Comparison of ENCODE assay signal across 8 cellular contexts in genomic region chr2:219205981-219206441, GRCh38. TPM values are rescaled to one million over a fixed set of nuclear protein-coding genes. Genes with fewer than 3 reads are reported as not detected.
DNase-seq lines count a peak whose midpoint lies in the region; ATAC-seq and TF ChIP-seq lines count a peak whose summit lies in the region.

No MANE protein-coding gene starts in this region.

- peak overlapping the region; percentile 80 for H4K8ac ChIP-seq in trophoblast cell (ENCODE audit: low read depth, low read length)

- peak overlapping the region; percentile 24; the same call in 1 of the 2 replicates for H2AFZ ChIP-seq in OCI-LY1 (ENCODE audit: low read length)
- H2AFZ ChIP-seq in trophoblast cell (ENCODE audit: insufficient read depth, low read length, poor library complexity), result peak overlapping the region; percentile 88

- 0 out of 2 replicates have a peak, but pooled peaks cover 3% of the 10 kb centered on the region for H3F3A ChIP-seq in OCI-LY1 (ENCODE audit: insufficient read depth, low read length)

- H3K27ac ChIP-seq in heart left ventricle, result peak overlapping the region; percentile 80 to 99 (median 96)
- peak overlapping the region; percentile 72 for H3K27ac ChIP-seq in OCI-LY1 (ENCODE audit: low read depth, low read length, poor library complexity, severe bottlenecking)
- H3K27ac ChIP-seq in epithelial cell of prostate, result peak overlapping the region; percentile 79
- H3K27ac ChIP-seq in trophoblast cell (ENCODE audit: low read depth, low read length), result peak overlapping the region; percentile 42

- no peak for TF ChIP-seq POLR2A in heart left ventricle (IDR thresholded peaks at IDR 0.05)

- TF ChIP-seq CTCF in heart left ventricle (IDR thresholded peaks at IDR 0.05) (no peak), OCI-LY1 (IDR thresholded peaks at IDR 0.05; ENCODE audit: low read length) (no peak)

- H3K4me1 ChIP-seq in heart left ventricle (peaks cover 0 to 25% (median 17%) of the 10 kb centered on the region in 12 donors), OCI-LY1 (ENCODE audit: insufficient read depth, low read length, severe bottlenecking) (peaks cover 21% of the 10 kb centered on the region), trophoblast cell (ENCODE audit: control insufficient read depth in 1 of 2, insufficient read depth in 2 of 2, low read length in 2 of 2) (peaks cover 2 to 4% of the 10 kb centered on the region in 2 experiments)

- no peaks in the 10 kb centered on the region for H3K9me3 ChIP-seq in heart left ventricle
- H3K9me3 ChIP-seq in OCI-LY1 (ENCODE audit: low read length), result peaks cover 6% of the 10 kb centered on the region; the same call in 1 of the 2 replicates
- no peaks in the 10 kb centered on the region for H3K9me3 ChIP-seq in trophoblast cell (ENCODE audit: insufficient read depth, low read depth, low read length)

- intact Hi-C loops in heart left ventricle (cut with DNase I) (loop anchor here in 9 of 10 donors (1.0 to 5.0 kb wide), 10 partner anchors 23 to 45 kb away; partner anchors contain the start of genes NHEJ1 (in 4 of the 9), SLC23A3 (in 3 of the 9), RETREG2 (in 2 of the 9) and ANKZF1 (in 1 of the 9)), Right ventricle myocardium inferior (cut with DNase I) (loop anchor here (1.0 to 2.0 kb wide), 3 partner anchors 23 to 73 kb away; partner anchors contain the start of genes ANKZF1, ATG9A, CNPPD1 and DNAJB2)

- peak overlapping the region; percentile 38 for H3K4ac ChIP-seq in trophoblast cell (ENCODE audit: low read depth, low read length)

- peak in 1 of 4 donors; percentile 38 for ATAC-seq in heart left ventricle
- ATAC-seq in Right ventricle myocardium inferior, result no peak

- peak overlapping the region; percentile 86 for H3K4me2 ChIP-seq in OCI-LY1 (ENCODE audit: low read length)
- H3K4me2 ChIP-seq in trophoblast cell (ENCODE audit: low read length), result peak overlapping the region; percentile 98

- H4K12ac ChIP-seq in trophoblast cell (ENCODE audit: low read depth, low read length), result peak overlapping the region; percentile 78

- peak overlapping the region; percentile 82 for H3K9ac ChIP-seq in OCI-LY1 (ENCODE audit: low read length)
- peak overlapping the region; percentile 94 for H3K9ac ChIP-seq in trophoblast cell (ENCODE audit: low read length)

- peak overlapping the region; percentile 85 for H3K18ac ChIP-seq in trophoblast cell (ENCODE audit: low read length)

- H4K20me1 ChIP-seq in OCI-LY1 (ENCODE audit: insufficient read depth, low read length), result no peaks in the 10 kb centered on the region

- H2BK12ac ChIP-seq in trophoblast cell (ENCODE audit: low read length), result no peak overlapping the region

- H2BK5ac ChIP-seq in trophoblast cell (ENCODE audit: low read depth, low read length, poor library complexity), result no peak overlapping the region

- no peak overlapping the region for H2AK5ac ChIP-seq in trophoblast cell (ENCODE audit: low read length)

- H3K27me3 ChIP-seq in heart left ventricle (no peaks in the 10 kb centered on the region), OCI-LY1 (ENCODE audit: insufficient read depth, low read length) (no peaks in the 10 kb centered on the region), trophoblast cell (ENCODE audit: insufficient read depth, low read length) (no peaks in the 10 kb centered on the region)

- peak overlapping the region; percentile 35 for H3K23ac ChIP-seq in trophoblast cell (ENCODE audit: low read length)

- peak overlapping the region; percentile 57 for H3K14ac ChIP-seq in trophoblast cell (ENCODE audit: low read length)

- H3K79me2 ChIP-seq in OCI-LY1 (ENCODE audit: insufficient read depth, low read length) (no peaks in the 10 kb centered on the region), trophoblast cell (ENCODE audit: control insufficient read depth, insufficient read depth, low read length, poor library complexity) (peaks cover 5% of the 10 kb centered on the region)

- H4K91ac ChIP-seq in trophoblast cell (ENCODE audit: low read depth, low read length), result peak overlapping the region; percentile 16

- peaks cover 0 to 34% (median 30%) of the 10 kb centered on the region in 9 donors for H3K36me3 ChIP-seq in heart left ventricle
- H3K36me3 ChIP-seq in OCI-LY1 (ENCODE audit: insufficient read depth, low read length), result peaks cover 35% of the 10 kb centered on the region; the same call in 1 of the 2 replicates
- peaks cover 30% of the 10 kb centered on the region in 2 experiments for H3K36me3 ChIP-seq in trophoblast cell (ENCODE audit: control insufficient read depth in 1 of 2, insufficient read depth in 2 of 2, low read length in 2 of 2)

- H3K4me3 ChIP-seq in heart left ventricle (peak overlapping the region; percentile 36 to 95 (median 71)), OCI-LY1 (ENCODE audit: low read depth, low read length, poor library complexity, severe bottlenecking) (peak overlapping the region; percentile 70), trophoblast cell (ENCODE audit: low read depth, low read length) (peak overlapping the region; percentile 76)

- 14 to 16% (median 15%) methylated on average over 10 of the region's 10 CpGs for WGBS in heart left ventricle, 4 donors
- no CpG with 5 or more reads among the region's 10 CpGs for WGBS in trophoblast cell (ENCODE audit: extremely low coverage, insufficient coverage, insufficient read length)

- DNase-seq in heart left ventricle (no peak), Right ventricle myocardium inferior (ENCODE audit: missing footprints) (no peak), epithelial cell of prostate (ENCODE audit: low read depth, low spot score) (no peak), trophoblast cell (peak in 1 of 2 donors; percentile 59), NOMO-1 (lab: John Stamatoyannopoulos, UW; ENCODE audit: unreplicated experiment in 2 of 2) (no peak), glomerular visceral epithelial cell (ENCODE audit: extremely low spot score) (no peak), NCI-H748 treated with DMSO at 0.1 percent for 48 hours (lab: John Stamatoyannopoulos, UW) (no peak)

- peak overlapping the region; percentile 19 for H2BK120ac ChIP-seq in trophoblast cell (ENCODE audit: insufficient read depth, low read length, poor library complexity)

- no peaks in the 10 kb centered on the region for H3K9me2 ChIP-seq in OCI-LY1 (ENCODE audit: low read depth, low read length)

- peaks cover 5% of the 10 kb centered on the region for H3K79me1 ChIP-seq in trophoblast cell (ENCODE audit: low read length)

RNA-seq across cellular contexts. Expression of gene ZFAND2B, which starts 0.6 kb away (rescaled TPM):
- total RNA-seq in heart left ventricle (10 to 100 TPM; 13.9 to 32.3 (median 23.5) TPM), Right ventricle myocardium inferior (24.3 TPM)
- polyA plus RNA-seq in heart left ventricle, result 10 to 100 TPM; 17.6 to 35.7 TPM
- 26.1 and 26.8 TPM in 2 replicates for polyA plus RNA-seq in trophoblast cell (2013)

RNA-seq across cellular contexts. Expression of gene ABCB6, which starts 12.7 kb away (rescaled TPM):
- total RNA-seq in heart left ventricle (10 to 100 TPM; 12.1 to 28.1 (median 17.9) TPM), Right ventricle myocardium inferior (31.4 TPM)
- 10 to 100 TPM; 25.3 to 30.4 TPM for polyA plus RNA-seq in heart left ventricle
- 18.9 and 20.8 TPM in 2 replicates for polyA plus RNA-seq in trophoblast cell (2013)

RNA-seq across cellular contexts. Expression of gene ATG9A, which starts 23.4 kb away (rescaled TPM):
- total RNA-seq in heart left ventricle (100 to 1,000 TPM in 3 of 9 donors, 10 to 100 TPM in 6; 62.8 to 147 (median 83.5) TPM), Right ventricle myocardium inferior (79.4 TPM)
- 100 to 1,000 TPM in 1 of 2 donors, 10 to 100 TPM in 1; 28.3 to 133 TPM for polyA plus RNA-seq in heart left ventricle
- 46.6 and 49.9 TPM in 2 replicates for polyA plus RNA-seq in trophoblast cell (2013)

RNA-seq across cellular contexts. Expression of gene ANKZF1, which starts 23.6 kb away (rescaled TPM):
- 10 to 100 TPM; 14.0 to 36.8 (median 28.0) TPM for total RNA-seq in heart left ventricle
- polyA plus RNA-seq in heart left ventricle, result 10 to 100 TPM; 15.2 to 22.5 TPM
- 26.6 TPM for total RNA-seq in Right ventricle myocardium inferior
- 36.3 and 38.3 TPM in 2 replicates for polyA plus RNA-seq in trophoblast cell (2013)

RNA-seq across cellular contexts. Expression of gene RETREG2, which starts 27.9 kb away (rescaled TPM):
- total RNA-seq in heart left ventricle (10 to 100 TPM; 28.3 to 55.8 (median 38.2) TPM), Right ventricle myocardium inferior (37.4 TPM)
- 10 to 100 TPM; 13.4 to 56.0 TPM for polyA plus RNA-seq in heart left ventricle
- polyA plus RNA-seq in trophoblast cell (2013), result 35.0 and 38.2 TPM in 2 replicates

Comparison
In these comparisons a context has a peak if more than half of its experiments do, and no peak if none do; other contexts are left out.
1. H3K27ac ChIP-seq: peak in every context shown above with its lines; median percentile 96 in heart left ventricle; 79 in epithelial cell of prostate; 72 in OCI-LY1; 42 in trophoblast cell.